In the genomic region with DNA sequence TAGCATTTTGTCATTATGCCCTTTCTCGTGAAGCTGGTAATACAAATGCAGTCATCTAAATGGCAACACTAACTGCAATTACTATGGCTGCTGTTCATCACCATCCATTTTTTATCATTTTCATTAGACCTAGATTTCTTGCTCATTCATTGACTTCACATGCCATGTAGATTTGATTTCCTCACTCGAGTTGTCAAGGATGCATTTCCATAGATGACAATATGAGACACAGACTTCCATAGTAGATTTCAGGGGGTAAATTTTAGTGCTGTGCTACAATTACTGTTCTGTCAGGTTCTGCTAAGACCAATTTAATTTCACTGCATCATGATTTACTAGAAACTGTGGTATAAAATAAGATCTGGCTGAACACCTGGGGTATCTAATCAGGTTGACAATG, we compare ENCODE assay signal across 33 cellular contexts.
"Had no signal": no experiment of that assay in that cellular context is flagged by ENCODE, and none has a peak within 500 bp of the region (broad histone marks: within the 10 kb centered on the region; RNA-seq: fewer than 3 reads in every experiment).

No MANE protein-coding gene starts in this region.

- H3K4me3 ChIP-seq: adrenal gland, ascending aorta, body of pancreas, breast epithelium, cardiac muscle cell had no signal

- H3K4me1 ChIP-seq: adrenal gland, ascending aorta, body of pancreas, breast epithelium had no signal

- H3K36me3 ChIP-seq: adrenal gland, ascending aorta, brain microvascular endothelial cell, breast epithelium, cardiac muscle cell had no signal

- H3K9me3 ChIP-seq: adrenal gland, ascending aorta, body of pancreas, breast epithelium had no signal

- H3K27ac ChIP-seq: adrenal gland, ascending aorta, body of pancreas, brain microvascular endothelial cell, breast epithelium, cardiac muscle cell had no signal

- FAIRE-seq: astrocyte, bronchial epithelial cell had no signal

- ATAC-seq: activated naive CD4-positive, alpha-beta T cell treated with anti-CD3 and anti-CD28 coated beads, Interleukin-2, amount 50 U/mL, for 72 hours; activated naive CD8-positive, alpha-beta T cell treated with anti-CD3 and anti-CD28 coated beads, Interleukin-2, amount 50 U/mL, for 24 hours; activated T-cell treated with anti-CD3 and anti-CD28 coated beads, Interleukin-2, amount 50 U/mL, for 4 hours; activated T-cell treated with anti-CD3 and anti-CD28 coated beads, Interleukin-2, amount 50 U/mL, for 72 hours; activated T-helper 17 cell treated with anti-CD3 and anti-CD28 coated beads, Interleukin-2, amount 50 U/mL, for 72 hours; body of pancreas had no signal

- DNase-seq: activated effector memory CD4-positive, alpha-beta T cell treated with anti-CD3 and anti-CD28 coated beads, Interleukin-2, amount 50 U/mL, for 16 hours; activated effector memory CD4-positive, alpha-beta T cell treated with Interleukin-2 at 50 U/mL for 16 hours; activated gamma-delta T cell; activated gamma-delta T cell treated with Interleukin-2 at 50 U/mL for 16 hours; activated naive CD4-positive, alpha-beta T cell; activated naive CD4-positive, alpha-beta T cell treated with anti-CD3 and anti-CD28 coated beads for 36 hours; activated naive CD4-positive, alpha-beta T cell treated with anti-CD3 and anti-CD28 coated beads, Interleukin-2, amount 10 ng/mL, durations not matched to agents 7 days and 5 days; activated naive CD4-positive, alpha-beta T cell treated with anti-CD3 and anti-CD28 coated beads, Interleukin-2, amount 50 U/mL, for 16 hours; activated naive CD4-positive, alpha-beta T cell treated with Interleukin-2 at 50 U/mL for 16 hours; activated naive CD8-positive, alpha-beta T cell treated with anti-CD3 and anti-CD28 coated beads for 36 hours; activated naive CD8-positive, alpha-beta T cell treated with anti-CD3 and anti-CD28 coated beads, Interleukin-2, amount 10 ng/mL, durations not matched to agents 7 days and 5 days; activated naive CD8-positive, alpha-beta T cell treated with anti-CD3 and anti-CD28 coated beads, Interleukin-2, amount 50 U/mL, for 24 hours; activated T-cell treated with anti-CD3 and anti-CD28 coated beads, Interleukin-2, amount 50 U/mL, for 24 hours; activated T-cell treated with anti-CD3 and anti-CD28 coated beads, Interleukin-2, amount 50 U/mL, for 4 hours; activated T-cell treated with anti-CD3 and anti-CD28 coated beads, Interleukin-2, amount 50 U/mL, for 48 hours; activated T-cell treated with anti-CD3 and anti-CD28 coated beads, Interleukin-2, amount 50 U/mL, for 72 hours; adrenal gland; amniotic stem cell; amygdala; anterior cingulate cortex; aorta; body of pancreas; brain microvascular endothelial cell; caudate nucleus; central memory CD4-positive, alpha-beta T cell; cerebellar nuclear complex had no signal

- H3K27me3 ChIP-seq: adrenal gland, ascending aorta, body of pancreas, brain microvascular endothelial cell, breast epithelium, cardiac muscle cell had no signal
